In the genomic region with DNA sequence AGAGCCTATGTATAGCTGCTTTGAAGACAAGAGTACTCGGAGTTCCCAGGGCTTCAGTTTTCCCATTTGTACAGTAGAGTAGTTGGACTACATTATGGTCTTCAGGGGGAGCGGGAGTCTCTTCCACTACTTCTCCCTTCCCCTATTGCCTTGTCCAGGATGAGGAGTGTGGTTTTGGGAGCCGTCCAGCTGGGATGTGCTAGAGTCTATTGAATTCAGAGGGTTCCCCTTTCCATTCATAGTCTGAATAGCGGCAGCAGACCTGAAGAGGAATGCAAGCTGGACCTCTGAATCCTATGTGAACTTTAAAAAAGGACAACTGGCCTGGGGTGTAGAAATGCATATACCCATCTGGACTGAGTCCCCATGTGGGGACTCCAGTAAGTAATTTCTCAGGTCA, we compare ENCODE assay signal across 21 cellular contexts.
"Had no signal": no experiment of that assay in that cellular context is flagged by ENCODE, and none has a peak within 500 bp of the region (broad histone marks: within the 10 kb centered on the region; RNA-seq: fewer than 3 reads in every experiment).

No MANE protein-coding gene starts in this region.

- H3K27me3 ChIP-seq: heart right ventricle, neural progenitor cell, pancreas, sigmoid colon, stomach, uterus had no signal

- DNase-seq: dorsolateral prefrontal cortex; effector CD8-positive, alpha-beta T cell; hypothalamus; mesenchymal stem cell; midbrain; occipital lobe; pancreas; sigmoid colon; stimulated activated CD4-positive, alpha-beta T cell treated with anti-CD3 and anti-CD28 coated beads, Interleukin-12 subunit alpha, Interleukin-12 subunit beta, amount 100 ng/mL, for 4 hours; stimulated activated naive CD4-positive, alpha-beta T cell; stomach; substantia nigra; uterus had no signal

- H3K4me3 ChIP-seq: coronary artery, dorsolateral prefrontal cortex, heart right ventricle, lung, neural progenitor cell, pancreas, prostate gland, sigmoid colon, skin epidermis, stomach, thoracic aorta, uterus had no signal

- H3K9me3 ChIP-seq: heart right ventricle, pancreas, prostate gland, sigmoid colon, stomach, thoracic aorta, uterus had no signal

- H3K27ac ChIP-seq: coronary artery, neural progenitor cell, pancreas, prostate gland, sigmoid colon, thoracic aorta, uterus had no signal

- H3K4me1 ChIP-seq: neural progenitor cell, pancreas, prostate gland, sigmoid colon, uterus had no signal

- ATAC-seq: natural killer cell treated with Interleukin-12 subunit alpha and Interleukin-12 subunit beta and Interleukin-15 and Interleukin-18, amount 100 ng/mL, for 72 hours had no signal
